5 cellular contexts compared by ENCODE assay signal in genomic region chr5:76910344-76910933, GRCh38. TPM values are rescaled to one million over a fixed set of nuclear protein-coding genes. Genes with fewer than 3 reads are reported as not detected.
"Had no signal": no experiment of that assay in that cellular context is flagged by ENCODE, and none has a peak within 500 bp of the region (broad histone marks: within the 10 kb centered on the region; RNA-seq: fewer than 3 reads in every experiment).

No MANE protein-coding gene starts in this region.

RNA-seq across cellular contexts. Expression of gene CRHBP, which starts 42.4 kb away (rescaled TPM):
- total RNA-seq: HT-29, IMR-90, PC-3, SK-MEL-5 had no signal
- polyA plus RNA-seq: SK-N-SH had no signal
